In the genomic region with DNA sequence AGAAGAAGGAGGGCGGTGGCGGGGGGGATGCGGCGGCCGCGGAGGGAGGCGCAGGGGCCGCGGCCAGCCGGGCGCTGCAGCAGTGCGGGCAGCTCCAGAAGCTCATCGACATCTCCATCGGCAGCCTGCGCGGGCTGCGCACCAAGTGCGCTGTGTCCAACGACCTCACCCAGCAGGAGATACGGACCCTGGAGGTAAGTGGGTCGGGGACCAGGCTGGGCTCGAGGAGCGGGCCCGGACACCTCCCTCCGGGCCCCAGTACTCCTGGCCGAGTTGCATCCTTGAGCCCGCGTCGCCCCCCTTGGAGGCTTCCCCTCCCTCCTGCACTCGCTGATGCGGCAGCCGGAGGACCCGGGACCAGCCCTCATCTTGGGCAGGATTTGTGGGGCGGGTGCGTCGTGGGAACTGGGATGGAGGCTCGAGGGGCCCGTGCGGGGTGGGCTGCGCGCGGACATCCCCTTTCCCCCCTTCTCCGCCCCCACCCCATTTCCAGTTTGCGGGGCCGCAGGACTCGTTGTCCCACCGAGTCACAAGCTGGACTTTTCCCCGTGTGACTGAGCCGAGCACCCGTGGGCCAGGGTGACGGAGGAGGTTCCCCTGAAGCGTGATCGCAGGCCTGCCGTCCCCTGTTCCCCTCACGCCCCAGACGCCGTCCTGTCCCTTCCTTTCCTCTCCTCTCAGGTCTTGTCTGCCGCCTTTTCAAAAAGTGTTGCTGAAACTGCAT, we compare ENCODE assay signal across 2 cellular contexts.
TF ChIP-seq lines count a peak whose summit lies in the region.

No MANE protein-coding gene starts in this region.

TF ChIP-seq in K562, 482 proteins besides CTCF, POLR2A, EP300 and RAD21 (continues in another document):
- TF ChIP-seq, protein P1, sequence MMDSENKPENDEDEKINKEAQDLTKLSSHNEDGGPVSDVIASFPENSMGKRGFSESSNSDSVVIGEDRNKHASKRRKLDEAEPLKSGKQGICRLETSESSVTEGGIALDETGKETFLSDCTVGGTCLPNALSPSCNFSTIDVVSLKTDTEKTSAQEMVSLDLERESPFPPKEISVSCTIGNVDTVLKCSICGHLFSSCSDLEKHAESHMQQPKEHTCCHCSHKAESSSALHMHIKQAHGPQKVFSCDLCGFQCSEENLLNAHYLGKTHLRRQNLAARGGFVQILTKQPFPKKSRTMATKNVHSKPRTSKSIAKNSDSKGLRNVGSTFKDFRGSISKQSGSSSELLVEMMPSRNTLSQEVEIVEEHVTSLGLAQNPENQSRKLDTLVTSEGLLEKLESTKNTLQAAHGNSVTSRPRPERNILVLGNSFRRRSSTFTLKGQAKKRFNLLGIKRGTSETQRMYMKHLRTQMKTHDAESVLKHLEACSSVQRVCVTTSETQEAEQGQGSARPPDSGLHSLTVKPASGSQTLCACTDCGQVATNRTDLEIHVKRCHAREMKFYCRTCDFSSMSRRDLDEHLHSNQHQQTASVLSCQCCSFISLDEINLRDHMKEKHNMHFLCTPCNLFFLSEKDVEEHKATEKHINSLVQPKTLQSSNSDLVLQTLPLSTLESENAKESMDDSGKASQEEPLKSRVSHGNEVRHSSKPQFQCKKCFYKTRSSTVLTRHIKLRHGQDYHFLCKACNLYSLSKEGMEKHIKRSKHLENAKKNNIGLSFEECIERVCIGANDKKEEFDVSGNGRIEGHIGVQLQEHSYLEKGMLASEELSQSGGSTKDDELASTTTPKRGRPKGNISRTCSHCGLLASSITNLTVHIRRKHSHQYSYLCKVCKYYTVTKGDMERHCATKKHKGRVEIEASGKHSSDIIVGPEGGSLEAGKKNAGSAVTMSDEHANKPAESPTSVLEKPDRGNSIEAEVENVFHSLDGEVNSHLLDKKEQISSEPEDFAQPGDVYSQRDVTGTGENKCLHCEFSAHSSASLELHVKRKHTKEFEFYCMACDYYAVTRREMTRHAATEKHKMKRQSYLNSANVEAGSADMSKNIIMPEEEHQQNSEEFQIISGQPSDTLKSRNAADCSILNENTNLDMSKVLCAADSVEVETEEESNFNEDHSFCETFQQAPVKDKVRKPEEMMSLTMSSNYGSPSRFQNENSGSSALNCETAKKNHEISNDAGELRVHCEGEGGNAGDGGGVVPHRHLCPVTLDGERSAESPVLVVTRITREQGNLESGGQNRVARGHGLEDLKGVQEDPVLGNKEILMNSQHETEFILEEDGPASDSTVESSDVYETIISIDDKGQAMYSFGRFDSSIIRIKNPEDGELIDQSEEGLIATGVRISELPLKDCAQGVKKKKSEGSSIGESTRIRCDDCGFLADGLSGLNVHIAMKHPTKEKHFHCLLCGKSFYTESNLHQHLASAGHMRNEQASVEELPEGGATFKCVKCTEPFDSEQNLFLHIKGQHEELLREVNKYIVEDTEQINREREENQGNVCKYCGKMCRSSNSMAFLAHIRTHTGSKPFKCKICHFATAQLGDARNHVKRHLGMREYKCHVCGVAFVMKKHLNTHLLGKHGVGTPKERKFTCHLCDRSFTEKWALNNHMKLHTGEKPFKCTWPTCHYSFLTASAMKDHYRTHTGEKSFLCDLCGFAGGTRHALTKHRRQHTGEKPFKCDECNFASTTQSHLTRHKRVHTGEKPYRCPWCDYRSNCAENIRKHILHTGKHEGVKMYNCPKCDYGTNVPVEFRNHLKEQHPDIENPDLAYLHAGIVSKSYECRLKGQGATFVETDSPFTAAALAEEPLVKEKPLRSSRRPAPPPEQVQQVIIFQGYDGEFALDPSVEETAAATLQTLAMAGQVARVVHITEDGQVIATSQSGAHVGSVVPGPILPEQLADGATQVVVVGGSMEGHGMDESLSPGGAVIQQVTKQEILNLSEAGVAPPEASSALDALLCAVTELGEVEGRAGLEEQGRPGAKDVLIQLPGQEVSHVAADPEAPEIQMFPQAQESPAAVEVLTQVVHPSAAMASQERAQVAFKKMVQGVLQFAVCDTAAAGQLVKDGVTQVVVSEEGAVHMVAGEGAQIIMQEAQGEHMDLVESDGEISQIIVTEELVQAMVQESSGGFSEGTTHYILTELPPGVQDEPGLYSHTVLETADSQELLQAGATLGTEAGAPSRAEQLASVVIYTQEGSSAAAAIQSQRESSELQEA (IDR thresholded peaks at IDR 0.05; ENCODE audit: low read depth) = no peak
- TF ChIP-seq NR2C2 (CRISPR knock-in tag; IDR thresholded peaks at IDR 0.05) = no peak
- no peak for TF ChIP-seq NR2C2 (tag; IDR thresholded peaks at IDR 0.05)
- TF ChIP-seq NRF1 (conservative IDR thresholded peaks at IDR 0.05 in 1 of 2, IDR thresholded peaks at IDR 0.05 in 1 of 2) = peak in 1 of 2 experiments; percentile 20; a peak in 2 of 4 replicates
- no peak for TF ChIP-seq MCM3 (IDR thresholded peaks at IDR 0.05)
- TF ChIP-seq, protein P2, sequence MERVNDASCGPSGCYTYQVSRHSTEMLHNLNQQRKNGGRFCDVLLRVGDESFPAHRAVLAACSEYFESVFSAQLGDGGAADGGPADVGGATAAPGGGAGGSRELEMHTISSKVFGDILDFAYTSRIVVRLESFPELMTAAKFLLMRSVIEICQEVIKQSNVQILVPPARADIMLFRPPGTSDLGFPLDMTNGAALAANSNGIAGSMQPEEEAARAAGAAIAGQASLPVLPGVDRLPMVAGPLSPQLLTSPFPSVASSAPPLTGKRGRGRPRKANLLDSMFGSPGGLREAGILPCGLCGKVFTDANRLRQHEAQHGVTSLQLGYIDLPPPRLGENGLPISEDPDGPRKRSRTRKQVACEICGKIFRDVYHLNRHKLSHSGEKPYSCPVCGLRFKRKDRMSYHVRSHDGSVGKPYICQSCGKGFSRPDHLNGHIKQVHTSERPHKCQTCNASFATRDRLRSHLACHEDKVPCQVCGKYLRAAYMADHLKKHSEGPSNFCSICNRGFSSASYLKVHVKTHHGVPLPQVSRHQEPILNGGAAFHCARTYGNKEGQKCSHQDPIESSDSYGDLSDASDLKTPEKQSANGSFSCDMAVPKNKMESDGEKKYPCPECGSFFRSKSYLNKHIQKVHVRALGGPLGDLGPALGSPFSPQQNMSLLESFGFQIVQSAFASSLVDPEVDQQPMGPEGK (CRISPR knock-in tag; IDR thresholded peaks at IDR 0.05; ENCODE audit: borderline replicate concordance) = no peak
- no peak for TF ChIP-seq HSF4 (CRISPR knock-in tag; IDR thresholded peaks at IDR 0.05; ENCODE audit: borderline replicate concordance)
- no peak for TF ChIP-seq GTF2E2 (tag; IDR thresholded peaks at IDR 0.05)
- TF ChIP-seq, protein P3, sequence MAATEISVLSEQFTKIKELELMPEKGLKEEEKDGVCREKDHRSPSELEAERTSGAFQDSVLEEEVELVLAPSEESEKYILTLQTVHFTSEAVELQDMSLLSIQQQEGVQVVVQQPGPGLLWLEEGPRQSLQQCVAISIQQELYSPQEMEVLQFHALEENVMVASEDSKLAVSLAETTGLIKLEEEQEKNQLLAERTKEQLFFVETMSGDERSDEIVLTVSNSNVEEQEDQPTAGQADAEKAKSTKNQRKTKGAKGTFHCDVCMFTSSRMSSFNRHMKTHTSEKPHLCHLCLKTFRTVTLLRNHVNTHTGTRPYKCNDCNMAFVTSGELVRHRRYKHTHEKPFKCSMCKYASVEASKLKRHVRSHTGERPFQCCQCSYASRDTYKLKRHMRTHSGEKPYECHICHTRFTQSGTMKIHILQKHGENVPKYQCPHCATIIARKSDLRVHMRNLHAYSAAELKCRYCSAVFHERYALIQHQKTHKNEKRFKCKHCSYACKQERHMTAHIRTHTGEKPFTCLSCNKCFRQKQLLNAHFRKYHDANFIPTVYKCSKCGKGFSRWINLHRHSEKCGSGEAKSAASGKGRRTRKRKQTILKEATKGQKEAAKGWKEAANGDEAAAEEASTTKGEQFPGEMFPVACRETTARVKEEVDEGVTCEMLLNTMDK (IDR thresholded peaks at IDR 0.05; ENCODE audit: borderline replicate concordance, insufficient read depth, low read depth, low read length, poor library complexity, severe bottlenecking) = no peak
- no peak for TF ChIP-seq CCAR2 (IDR thresholded peaks at IDR 0.05; ENCODE audit: low read depth, low read length)
- TF ChIP-seq RBM39 (optimal IDR thresholded peaks at IDR 0.05; ENCODE audit: low read depth, low read length) = no peak
- TF ChIP-seq CBX8 (IDR thresholded peaks at IDR 0.05; ENCODE audit: borderline replicate concordance, extremely low read depth, low read depth, low read length, poor library complexity, severe bottlenecking) = no peak

TF ChIP-seq in liver, 16 proteins besides CTCF, POLR2A, EP300 and RAD21:
- TF ChIP-seq NR2F2 (IDR thresholded peaks at IDR 0.05) = no peak
- TF ChIP-seq, protein P4, sequence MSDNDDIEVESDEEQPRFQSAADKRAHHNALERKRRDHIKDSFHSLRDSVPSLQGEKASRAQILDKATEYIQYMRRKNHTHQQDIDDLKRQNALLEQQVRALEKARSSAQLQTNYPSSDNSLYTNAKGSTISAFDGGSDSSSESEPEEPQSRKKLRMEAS (IDR thresholded peaks at IDR 0.05) = no peak
- no peak for TF ChIP-seq FOXA1 (IDR thresholded peaks at IDR 0.05)
- no peak for TF ChIP-seq YY1 (IDR thresholded peaks at IDR 0.05)
- TF ChIP-seq EGR1 (IDR thresholded peaks at IDR 0.05; ENCODE audit: low read depth in 2 of 2) = no peak
- no peak for TF ChIP-seq FOXA2 (IDR thresholded peaks at IDR 0.05)
- TF ChIP-seq HNF4G (IDR thresholded peaks at IDR 0.05) = no peak
- TF ChIP-seq, protein P5, sequence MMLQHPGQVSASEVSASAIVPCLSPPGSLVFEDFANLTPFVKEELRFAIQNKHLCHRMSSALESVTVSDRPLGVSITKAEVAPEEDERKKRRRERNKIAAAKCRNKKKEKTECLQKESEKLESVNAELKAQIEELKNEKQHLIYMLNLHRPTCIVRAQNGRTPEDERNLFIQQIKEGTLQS (IDR thresholded peaks at IDR 0.05) = no peak
- TF ChIP-seq SP1 (IDR thresholded peaks at IDR 0.05) = no peak
- no peak for TF ChIP-seq GABPA (IDR thresholded peaks at IDR 0.05 in 1 of 2, conservative IDR thresholded peaks at IDR 0.05 in 1 of 2)
- TF ChIP-seq, protein P6, sequence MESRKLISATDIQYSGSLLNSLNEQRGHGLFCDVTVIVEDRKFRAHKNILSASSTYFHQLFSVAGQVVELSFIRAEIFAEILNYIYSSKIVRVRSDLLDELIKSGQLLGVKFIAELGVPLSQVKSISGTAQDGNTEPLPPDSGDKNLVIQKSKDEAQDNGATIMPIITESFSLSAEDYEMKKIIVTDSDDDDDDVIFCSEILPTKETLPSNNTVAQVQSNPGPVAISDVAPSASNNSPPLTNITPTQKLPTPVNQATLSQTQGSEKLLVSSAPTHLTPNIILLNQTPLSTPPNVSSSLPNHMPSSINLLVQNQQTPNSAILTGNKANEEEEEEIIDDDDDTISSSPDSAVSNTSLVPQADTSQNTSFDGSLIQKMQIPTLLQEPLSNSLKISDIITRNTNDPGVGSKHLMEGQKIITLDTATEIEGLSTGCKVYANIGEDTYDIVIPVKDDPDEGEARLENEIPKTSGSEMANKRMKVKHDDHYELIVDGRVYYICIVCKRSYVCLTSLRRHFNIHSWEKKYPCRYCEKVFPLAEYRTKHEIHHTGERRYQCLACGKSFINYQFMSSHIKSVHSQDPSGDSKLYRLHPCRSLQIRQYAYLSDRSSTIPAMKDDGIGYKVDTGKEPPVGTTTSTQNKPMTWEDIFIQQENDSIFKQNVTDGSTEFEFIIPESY (IDR thresholded peaks at IDR 0.05) = no peak
TF ChIP-seq in liver: peak in this region for 0.
